In genomic region chr1:174872615-174873058, GRCh38 we compare ENCODE assay signal across 1 cellular context.
TF ChIP-seq lines count a peak whose summit lies in the region.

No MANE protein-coding gene starts in this region.

TF ChIP-seq in HepG2, 621 proteins besides CTCF, POLR2A, EP300 and RAD21:
- TF ChIP-seq ZFP41 (CRISPR knock-in tag; IDR thresholded peaks at IDR 0.05; ENCODE audit: borderline replicate concordance) (no peak), ATRX (CRISPR knock-in tag; IDR thresholded peaks at IDR 0.05; ENCODE audit: borderline replicate concordance) (no peak)
